Comparison of ENCODE assay signal across 8 cellular contexts in the genomic region with DNA sequence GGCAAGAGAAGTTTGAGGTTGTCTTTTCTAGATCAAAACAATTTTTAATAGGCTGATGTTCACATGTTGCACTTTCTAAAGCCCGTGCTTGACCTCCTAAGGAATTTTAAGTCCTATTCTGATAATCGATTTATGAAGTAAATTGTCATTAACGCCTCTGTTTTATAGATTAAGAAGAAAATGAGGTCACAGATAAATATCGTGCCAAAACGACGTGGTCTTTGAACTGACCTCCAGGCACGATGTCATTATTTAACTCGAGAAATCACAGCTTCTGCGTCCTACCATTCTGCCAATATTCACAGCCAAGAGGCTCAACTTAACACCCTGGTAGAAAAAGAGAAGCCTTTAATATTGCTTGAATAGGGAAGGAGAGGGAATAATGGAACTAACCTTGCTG. TPM values are rescaled to one million over a fixed set of nuclear protein-coding genes. Genes with fewer than 3 reads are reported as not detected.
DNase-seq lines count a peak whose midpoint lies in the region; TF ChIP-seq lines count a peak whose summit lies in the region.

No MANE protein-coding gene starts in this region.

- 1 to 2% (median 2%) methylated on average over 9 of the region's 9 CpGs for WGBS in ovary, 3 donors

- H3K27ac ChIP-seq in OCI-LY1 (ENCODE audit: low read depth, low read length, poor library complexity, severe bottlenecking) (no peak overlapping the region), ovary (peak overlapping the region; percentile 97 to 99)

- no peak for TF ChIP-seq POLR2A in ovary (IDR thresholded peaks at IDR 0.05)

- no peaks in the 10 kb centered on the region for H4K20me1 ChIP-seq in OCI-LY1 (ENCODE audit: insufficient read depth, low read length)

- H3K4me1 ChIP-seq in Caco-2 (peaks cover 54% of the 10 kb centered on the region), OCI-LY1 (ENCODE audit: insufficient read depth, low read length, severe bottlenecking) (peaks cover 28% of the 10 kb centered on the region), ovary (ENCODE audit: insufficient read depth) (peaks cover 5% of the 10 kb centered on the region)

- POLR2A ChIA-PET in Caco-2 (lab: Charles Lee), result interaction anchor here (1.0 to 1.7 kb wide), 6 partner anchors 16 to 197 kb away, joined by 3 to 26 read pairs (median 4); no protein-coding TSS in a partner anchor

- H3K4me3 Mint-ChIP-seq in Caco-2 (ENCODE audit: unreplicated experiment) (peak overlapping the region; percentile 90), endothelial cell (ENCODE audit: unreplicated experiment) (peak overlapping the region; percentile 89)

- H3K79me2 ChIP-seq in OCI-LY1 (ENCODE audit: insufficient read depth, low read length), result peaks cover 30% of the 10 kb centered on the region

- peak overlapping the region; percentile 13; the same call in 1 of the 2 replicates for H2AFZ ChIP-seq in OCI-LY1 (ENCODE audit: low read length)

- no peaks in the 10 kb centered on the region for H3K9me3 ChIP-seq in Caco-2
- no peaks in the 10 kb centered on the region for H3K9me3 ChIP-seq in OCI-LY1 (ENCODE audit: low read length)
- no peaks in the 10 kb centered on the region for H3K9me3 ChIP-seq in ovary

- H3K36me3 Mint-ChIP-seq in Caco-2 (ENCODE audit: insufficient read depth, unreplicated experiment) (peaks cover 16% of the 10 kb centered on the region), endothelial cell (ENCODE audit: low read depth, unreplicated experiment) (no peaks in the 10 kb centered on the region)

- no peak for TF ChIP-seq EP300 in ovary (IDR thresholded peaks at IDR 0.05)

- CTCF ChIA-PET in Caco-2 (lab: Charles Lee), result interaction anchor here (0.8 to 1.8 kb wide), 5 partner anchors 14 to 489 kb away, joined by 3 to 8 read pairs (median 4); no protein-coding TSS in a partner anchor

- DNase-seq in Caco-2, result no peak
- DNase-seq in endothelial cell (ENCODE audit: low spot score), result no peak
- no peak for DNase-seq in ovary
- DNase-seq in NCI-H524 (lab: John Stamatoyannopoulos, UW), result no peak
- DNase-seq in activated gamma-delta T cell treated with Interleukin-2 at 50 U/mL for 16 hours, result no peak
- DNase-seq in cerebellum (ENCODE audit: low spot score), result no peak
- no peak for DNase-seq in cortex of kidney (lab: John Stamatoyannopoulos, UW)

- H3K9ac ChIP-seq in OCI-LY1 (ENCODE audit: low read length), result peak overlapping the region; percentile 76

- H3K9me3 Mint-ChIP-seq in Caco-2 (ENCODE audit: unreplicated experiment), result peaks cover 9% of the 10 kb centered on the region
- no peaks in the 10 kb centered on the region for H3K9me3 Mint-ChIP-seq in endothelial cell (ENCODE audit: unreplicated experiment)

- H3K4me1 Mint-ChIP-seq in Caco-2 (ENCODE audit: low read depth, unreplicated experiment), result peaks cover 55% of the 10 kb centered on the region
- H3K4me1 Mint-ChIP-seq in endothelial cell (ENCODE audit: unreplicated experiment), result peaks cover 26% of the 10 kb centered on the region

- H3K27me3 Mint-ChIP-seq in Caco-2 (ENCODE audit: insufficient read depth, unreplicated experiment) (no peaks in the 10 kb centered on the region), endothelial cell (ENCODE audit: unreplicated experiment) (peaks cover 10% of the 10 kb centered on the region)

- intact Hi-C loops in Caco-2 (cut with micrococcal nuclease; ENCODE audit: unreplicated experiment) (loop anchor here (1.0 to 5.0 kb wide), 4 partner anchors 15 to 447 kb away; a partner anchor contains a TSS), ovary (cut with DNase I) (no loop called here)

- H3K27ac Mint-ChIP-seq in Caco-2 (ENCODE audit: unreplicated experiment) (peak overlapping the region; percentile 93), endothelial cell (ENCODE audit: unreplicated experiment) (peak overlapping the region; percentile 96)

- peak overlapping the region; percentile 88 for H3K4me2 ChIP-seq in OCI-LY1 (ENCODE audit: low read length)

- H3K9me2 ChIP-seq in OCI-LY1 (ENCODE audit: low read depth, low read length), result no peaks in the 10 kb centered on the region

- H3K27me3 ChIP-seq in Caco-2 (replicated peaks; ENCODE audit: control insufficient read depth, insufficient read depth, low read length) (no peaks in the 10 kb centered on the region), OCI-LY1 (ENCODE audit: insufficient read depth, low read length) (no peaks in the 10 kb centered on the region), ovary (no peaks in the 10 kb centered on the region)

- BruUV-seq in Caco-2 (replicated peaks; lab: Mats Ljungman, UMichigan), result TSS peak; percentile 92

- H3K4me3 ChIP-seq in Caco-2 (ENCODE audit: low read depth, low read length) (peak overlapping the region; percentile 47), OCI-LY1 (ENCODE audit: low read depth, low read length, poor library complexity, severe bottlenecking) (peak overlapping the region; percentile 67), ovary (peak overlapping the region; percentile 54)

- TF ChIP-seq CTCF in Caco-2 (IDR thresholded peaks at IDR 0.05; ENCODE audit: insufficient read depth in 1 of 2, low read depth in 1 of 2, low read length in 1 of 2, severe bottlenecking in 1 of 2, unreplicated experiment in 1 of 2), result no peak
- no peak for TF ChIP-seq CTCF in OCI-LY1 (IDR thresholded peaks at IDR 0.05; ENCODE audit: low read length)
- no peak for TF ChIP-seq CTCF in endothelial cell (IDR thresholded peaks at IDR 0.05; ENCODE audit: unreplicated experiment)
- no peak for TF ChIP-seq CTCF in ovary (IDR thresholded peaks at IDR 0.05)

- H3K36me3 ChIP-seq in Caco-2 (ENCODE audit: control insufficient read depth, insufficient read depth, low read length), result no peaks in the 10 kb centered on the region
- no peaks in the 10 kb centered on the region for H3K36me3 ChIP-seq in OCI-LY1 (ENCODE audit: insufficient read depth, low read length)
- no peaks in the 10 kb centered on the region for H3K36me3 ChIP-seq in ovary

- no peaks in the 10 kb centered on the region for H3F3A ChIP-seq in OCI-LY1 (ENCODE audit: insufficient read depth, low read length)

RNA-seq across cellular contexts. Expression of a gene that starts 0.9 kb away (rescaled TPM):
- total RNA-seq in Caco-2 (2022) (68.9 TPM in 2 replicates), endothelial cell (ENCODE audit: unreplicated experiment) (14.1 TPM), ovary (10 to 100 TPM; 11.9 to 41.1 (median 33.3) TPM), cerebellum (18.1 TPM)
- 10 to 100 TPM in 1 of 2 donors, 1 to 10 TPM in 1; 5.0 to 10.8 TPM for polyA plus RNA-seq in ovary
